In the genomic region with DNA sequence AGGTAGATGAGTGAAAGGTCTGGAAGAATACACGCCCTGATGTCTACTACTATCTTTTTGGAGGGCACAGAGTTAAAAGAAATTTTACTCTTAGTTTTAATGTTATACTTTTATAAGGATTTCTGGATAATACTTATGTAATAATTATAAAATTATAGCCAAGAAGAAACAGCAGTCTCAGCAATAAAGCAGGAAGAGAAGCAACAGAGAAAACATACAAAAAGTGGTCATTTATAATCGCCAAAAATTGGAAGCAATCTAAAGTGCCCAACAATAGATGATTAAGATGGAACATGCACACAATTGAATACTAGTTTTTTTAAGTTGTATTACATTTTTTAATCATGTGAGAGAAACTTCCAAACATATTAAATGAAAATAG, we compare ENCODE assay signal across 14 cellular contexts.
A peak's percentile ranks its signal among the peaks of the same experiment; 100 is the strongest.
DNase-seq lines count a peak whose midpoint lies in the region; ATAC-seq, FAIRE-seq and TF ChIP-seq lines count a peak whose summit lies in the region.
"Had no signal": no experiment of that assay in that cellular context is flagged by ENCODE, and none has a peak within 500 bp of the region (broad histone marks: within the 10 kb centered on the region; RNA-seq: fewer than 3 reads in every experiment).

No MANE protein-coding gene starts in this region.

- no peaks in the 10 kb centered on the region for H3K9me3 ChIP-seq in colonic mucosa
- H3K9me3 ChIP-seq: adrenal gland; BLaER1 treated with 17β-estradiol and CSF1 and Interleukin-3, amounts not matched to agents 10 nM and 100 nM had no signal

- H3K27me3 ChIP-seq in ACC112 (ENCODE audit: insufficient read depth, low read length): no peaks in the 10 kb centered on the region
- no peaks in the 10 kb centered on the region for H3K27me3 ChIP-seq in colonic mucosa
- H3K27me3 ChIP-seq in rectal smooth muscle tissue (ENCODE audit: control insufficient read depth, insufficient read depth, low read length): no peaks in the 10 kb centered on the region
- H3K27me3 ChIP-seq: adrenal gland; BLaER1 treated with 17β-estradiol and CSF1 and Interleukin-3, amounts not matched to agents 10 nM and 100 nM; dorsolateral prefrontal cortex had no signal

- no peak for DNase-seq in HFFc6
- DNase-seq in colonic mucosa: no peak
- no peak for DNase-seq in GF-D8 (lab: John Stamatoyannopoulos, UW)
- no peak for DNase-seq in ecto neural progenitor cell (ENCODE audit: low spot score)
- no peak for DNase-seq in D721Med (ENCODE audit: insufficient read length, low spot score)
- DNase-seq: activated CD8-positive, alpha-beta memory T cell treated with anti-CD3 and anti-CD28 coated beads, Interleukin-2, amount 50 U/mL, for 48 hours; NCI-H446 treated with DMSO at 0.1 percent for 48 hours had no signal

- H3K36me3 Mint-ChIP-seq in HFFc6 (ENCODE audit: low read depth): peaks cover 17% of the 10 kb centered on the region

- H3K4me3 Mint-ChIP-seq in HFFc6: peak overlapping the region; percentile 81; the same call in 1 of the 2 replicates

- peak overlapping the region; percentile 90; the same call in 1 of the 2 replicates for H3K27ac Mint-ChIP-seq in HFFc6

- H3K9ac ChIP-seq in colonic mucosa (ENCODE audit: low read depth in 2 of 2, low read length in 2 of 2) (no peak overlapping the region), rectal smooth muscle tissue (ENCODE audit: low read length) (no peak overlapping the region)
- H3K9ac ChIP-seq: BLaER1 treated with 17β-estradiol and CSF1 and Interleukin-3, amounts not matched to agents 10 nM and 100 nM had no signal

- peaks cover 76% of the 10 kb centered on the region for H3K4me1 Mint-ChIP-seq in HFFc6 (ENCODE audit: low read depth)

- no peak overlapping the region for H2AFZ ChIP-seq in ACC112 (ENCODE audit: low read length, unreplicated experiment)

- peak overlapping the region; percentile 71 for H3K4me3 ChIP-seq in ACC112 (ENCODE audit: low read depth, low read length)
- H3K4me3 ChIP-seq in colonic mucosa: no peak overlapping the region
- H3K4me3 ChIP-seq in rectal smooth muscle tissue (ENCODE audit: low read length): no peak overlapping the region
- H3K4me3 ChIP-seq: adrenal gland; BLaER1 treated with 17β-estradiol and CSF1 and Interleukin-3, amounts not matched to agents 10 nM and 100 nM had no signal

- TF ChIP-seq CTCF in HFFc6 (IDR thresholded peaks at IDR 0.05): no peak
- TF ChIP-seq CTCF in colonic mucosa (IDR thresholded peaks at IDR 0.05): no peak
- no peak for TF ChIP-seq CTCF in D721Med (IDR thresholded peaks at IDR 0.05; ENCODE audit: insufficient read depth, missing control alignments)

- H3K4me1 ChIP-seq in ACC112 (ENCODE audit: control insufficient read depth, insufficient read depth, low read length, unreplicated experiment) (peaks cover 69% of the 10 kb centered on the region), colonic mucosa (no peaks in the 10 kb centered on the region), rectal smooth muscle tissue (ENCODE audit: control insufficient read depth, insufficient read depth, low read length) (peaks cover 27% of the 10 kb centered on the region)

- H3K9me3 Mint-ChIP-seq in HFFc6: no peaks in the 10 kb centered on the region

- ATAC-seq in HG03439 (IDR thresholded peaks at IDR 0.05; ENCODE audit: unreplicated experiment): no peak

- peaks cover 2% of the 10 kb centered on the region; the same call in 1 of the 2 replicates for H3K27me3 Mint-ChIP-seq in HFFc6 (ENCODE audit: insufficient read depth)

- intact Hi-C loops in colonic mucosa (cut with DNase I): loop anchor here (10.0 kb wide), 1 partner anchor 64 kb away; no protein-coding TSS in a partner anchor

- peak overlapping the region; percentile 90 for H3K27ac ChIP-seq in ACC112 (ENCODE audit: low read depth, low read length)
- peak overlapping the region; percentile 51 for H3K27ac ChIP-seq in colonic mucosa
- peak overlapping the region; percentile 77 for H3K27ac ChIP-seq in rectal smooth muscle tissue (ENCODE audit: low read depth, low read length)
- H3K27ac ChIP-seq: BLaER1 treated with 17β-estradiol and CSF1 and Interleukin-3, amounts not matched to agents 10 nM and 100 nM had no signal

- no peak for FAIRE-seq in D721Med (lab: Jason Lieb, UNC)
- FAIRE-seq: TTC549 had no signal

- H3K36me3 ChIP-seq in ACC112 (ENCODE audit: insufficient read depth, low read length) (peaks cover 3% of the 10 kb centered on the region; the same call in 1 of the 2 replicates), colonic mucosa (no peaks in the 10 kb centered on the region), rectal smooth muscle tissue (ENCODE audit: control insufficient read depth, insufficient read depth, low read length) (peaks cover 12% of the 10 kb centered on the region)
- H3K36me3 ChIP-seq: adrenal gland had no signal

- H3K79me2 ChIP-seq in ACC112 (ENCODE audit: control insufficient read depth, insufficient read depth, low read length, unreplicated experiment): peaks cover 3% of the 10 kb centered on the region
